ENCODE assay signal across 15 cellular contexts in genomic region chr14:79629372-79629771, GRCh38.
"Had no signal": no experiment of that assay in that cellular context is flagged by ENCODE, and none has a peak within 500 bp of the region (broad histone marks: within the 10 kb centered on the region; RNA-seq: fewer than 3 reads in every experiment).

No MANE protein-coding gene starts in this region.

- DNase-seq: activated CD4-positive, alpha-beta T cell treated with anti-CD3 and anti-CD28 coated beads, Interleukin-2, amount 50 U/mL, for 48 hours; activated CD8-positive, alpha-beta memory T cell treated with anti-CD3 and anti-CD28 coated beads, Interleukin-2, amount 10 ng/mL, durations not matched to agents 7 days and 5 days; activated gamma-delta T cell; activated T-cell treated with anti-CD3 and anti-CD28 coated beads, Interleukin-2, amount 50 U/mL, for 48 hours; esophagus squamous epithelium; foreskin melanocyte; heart right ventricle; lower lobe of right lung; naive B cell; psoas muscle; stimulated activated CD4-positive, alpha-beta T cell treated with anti-CD3 and anti-CD28 coated beads, Interleukin-4, amount 100 ng/mL, for 4 hours; stomach; T-helper 2 cell; uterus had no signal

- H3K4me1 Mint-ChIP-seq: activated CD8-positive, alpha-beta memory T cell treated with anti-CD3 and anti-CD28 coated beads, Interleukin-2, amount 10 ng/mL, durations not matched to agents 7 days and 5 days; naive B cell had no signal

- H3K27ac Mint-ChIP-seq: activated CD8-positive, alpha-beta memory T cell treated with anti-CD3 and anti-CD28 coated beads, Interleukin-2, amount 10 ng/mL, durations not matched to agents 7 days and 5 days; activated naive CD8-positive, alpha-beta T cell; naive B cell had no signal

- H3K27me3 Mint-ChIP-seq: activated CD8-positive, alpha-beta memory T cell treated with anti-CD3 and anti-CD28 coated beads, Interleukin-2, amount 10 ng/mL, durations not matched to agents 7 days and 5 days; activated naive CD8-positive, alpha-beta T cell; naive B cell had no signal

- H3K4me3 Mint-ChIP-seq: activated CD8-positive, alpha-beta memory T cell treated with anti-CD3 and anti-CD28 coated beads, Interleukin-2, amount 10 ng/mL, durations not matched to agents 7 days and 5 days; activated naive CD8-positive, alpha-beta T cell; naive B cell had no signal

- ATAC-seq: activated CD8-positive, alpha-beta memory T cell treated with anti-CD3 and anti-CD28 coated beads, Interleukin-2, amount 10 ng/mL, durations not matched to agents 7 days and 5 days; heart right ventricle; psoas muscle had no signal

- H3K36me3 Mint-ChIP-seq: activated CD8-positive, alpha-beta memory T cell treated with anti-CD3 and anti-CD28 coated beads, Interleukin-2, amount 10 ng/mL, durations not matched to agents 7 days and 5 days; activated naive CD8-positive, alpha-beta T cell; naive B cell had no signal
